In the genomic region with DNA sequence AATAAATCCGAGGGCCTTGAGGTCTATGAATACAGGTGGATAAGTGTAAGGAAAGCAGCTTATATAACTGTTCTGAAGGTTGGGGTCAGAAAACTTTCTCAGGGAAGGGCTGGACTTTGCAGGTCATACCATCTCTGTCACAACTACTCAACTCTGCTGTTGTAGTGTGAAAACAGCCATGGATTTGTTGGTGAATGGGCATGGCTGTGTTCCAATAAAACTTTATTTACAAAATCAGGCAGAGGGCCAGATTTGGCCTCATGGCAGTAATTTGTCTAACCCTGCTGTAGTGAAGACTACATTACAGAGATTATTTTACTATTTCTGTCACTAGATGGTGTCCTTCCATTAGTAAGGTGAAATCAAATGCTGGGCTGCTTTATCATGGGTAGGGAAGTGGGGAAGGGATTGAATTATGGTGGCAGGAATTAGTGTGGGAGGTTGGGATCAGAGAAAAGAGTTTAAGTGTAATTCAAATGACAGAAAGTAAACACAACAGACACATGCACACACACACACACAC, we compare ENCODE assay signal across 21 cellular contexts.
A peak's percentile ranks its signal among the peaks of the same experiment; 100 is the strongest.
DNase-seq lines count a peak whose midpoint lies in the region; ATAC-seq, FAIRE-seq and TF ChIP-seq lines count a peak whose summit lies in the region.
"Had no signal": no experiment of that assay in that cellular context is flagged by ENCODE, and none has a peak within 500 bp of the region (broad histone marks: within the 10 kb centered on the region; RNA-seq: fewer than 3 reads in every experiment).

No MANE protein-coding gene starts in this region.

- H3K27me3 Mint-ChIP-seq in activated CD4-positive, alpha-beta T cell treated with anti-CD3 and anti-CD28 coated beads for 36 hours = peaks cover 4% of the 10 kb centered on the region

- no peaks in the 10 kb centered on the region for H3K9me2 ChIP-seq in Karpas-422 (replicated peaks; ENCODE audit: insufficient read depth, low read length)

- no peaks in the 10 kb centered on the region for H4K20me1 ChIP-seq in Karpas-422 (ENCODE audit: insufficient read depth, low read depth, low read length)
- no peaks in the 10 kb centered on the region for H4K20me1 ChIP-seq in K562 (replicated peaks; ENCODE audit: control insufficient read depth, insufficient read depth, low read length)

- no peaks in the 10 kb centered on the region for H3K9me3 Mint-ChIP-seq in activated CD4-positive, alpha-beta T cell treated with anti-CD3 and anti-CD28 coated beads for 36 hours (ENCODE audit: low read depth)
- H3K9me3 Mint-ChIP-seq: activated T-helper 1 cell treated with anti-CD3 and anti-CD28 coated beads, Interleukin-12 subunit alpha, Interleukin-12 subunit beta, Interleukin-2, Interleukin-4 antibody, amounts not matched to agents 30 ng/mL and 10 ng/mL and 1 ng/mL, durations not matched to agents 14 hours and 24 hours and 36 hours; T-helper 2 cell treated with Interferon-gamma antibody and Interleukin-4, amounts not matched to agents 5 μg/mL and 100 μg/mL, for 36 hours had no signal

- FAIRE-seq in K562 (lab: Jason Lieb, UNC) = no peak
- FAIRE-seq: GM12891, RCC 7860 had no signal

- H3K9me1 ChIP-seq in K562 (ENCODE audit: control insufficient read depth, insufficient read depth, low read length) = no peaks in the 10 kb centered on the region

- H3K4me2 ChIP-seq in Karpas-422 (ENCODE audit: low read depth, low read length, poor library complexity, severe bottlenecking) (no peak overlapping the region), K562 (ENCODE audit: insufficient read depth, low read length) (no peak overlapping the region)

- POLR2A ChIA-PET in K562 (lab: Yijun Ruan, JAX) = no interaction called here
- POLR2A ChIA-PET in activated CD4-positive, alpha-beta T cell treated with anti-CD3 and anti-CD28 coated beads for 36 hours (lab: Charles Lee) = no interaction called here

- no peak overlapping the region for H3K27ac Mint-ChIP-seq in activated CD4-positive, alpha-beta T cell treated with anti-CD3 and anti-CD28 coated beads for 36 hours
- H3K27ac Mint-ChIP-seq: activated T-helper 1 cell treated with anti-CD3 and anti-CD28 coated beads, Interleukin-12 subunit alpha, Interleukin-12 subunit beta, Interleukin-2, Interleukin-4 antibody, amounts not matched to agents 30 ng/mL and 10 ng/mL and 1 ng/mL, durations not matched to agents 14 hours and 24 hours and 36 hours; T-helper 2 cell treated with Interferon-gamma antibody and Interleukin-4, amounts not matched to agents 5 μg/mL and 100 μg/mL, for 36 hours had no signal

- peak in 1 of 2 experiments; percentile 16; a peak in 1 of 4 replicates for TF ChIP-seq RAD21 in K562 (CRISPR knock-in tag; conservative IDR thresholded peaks at IDR 0.05 in 1 of 2, IDR thresholded peaks at IDR 0.05 in 1 of 2)

- no TSS peak for BruUV-seq in K562 (replicated peaks; lab: Mats Ljungman, UMichigan)

- H3K4me1 ChIP-seq in Karpas-422 (ENCODE audit: low read length) (no peaks in the 10 kb centered on the region), K562 (replicated peaks in 1 of 2; ENCODE audit: control insufficient read depth in 2 of 2, insufficient read depth in 2 of 2, low read length in 2 of 2) (no peaks in the 10 kb centered on the region)
- H3K4me1 ChIP-seq: psoas muscle, transverse colon had no signal

- TF ChIP-seq CTCF in K562 (IDR thresholded peaks at IDR 0.05 in 2 of 3, conservative IDR thresholded peaks at IDR 0.05 in 1 of 3; ENCODE audit: insufficient read depth in 2 of 3, low read depth in 1 of 3, low read length in 3 of 3) = peak in 1 of 3 experiments; percentile 25; a peak in 1 of 6 replicates

- H3K27me3 ChIP-seq in Karpas-422 (ENCODE audit: low read length) (no peaks in the 10 kb centered on the region), K562 (ENCODE audit: control insufficient read depth in 2 of 2, insufficient read depth in 2 of 2, low read length in 2 of 2) (no peaks in the 10 kb centered on the region)
- H3K27me3 ChIP-seq: transverse colon had no signal

- H3K79me2 ChIP-seq in Karpas-422 (ENCODE audit: low read length) = no peaks in the 10 kb centered on the region
- H3K79me2 ChIP-seq in K562 (ENCODE audit: control insufficient read depth, insufficient read depth, low read length) = no peaks in the 10 kb centered on the region

- DNase-seq in ACHN (peak; percentile 6), Karpas-422 (peak; percentile 48), NCI-H748 treated with DMSO at 0.1 percent for 48 hours (lab: John Stamatoyannopoulos, UW) (peak; percentile 74), K562 (ENCODE audit: extremely low read depth in 1 of 4, low spot score in 3 of 4) (no peak), C1 segment of cervical spinal cord (lab: John Stamatoyannopoulos, UW) (no peak), NCI-H1694 (lab: John Stamatoyannopoulos, UW) (no peak), medulla oblongata (ENCODE audit: extremely low spot score) (no peak)
- DNase-seq in activated CD4-positive, alpha-beta T cell treated with anti-CD3 and anti-CD28 coated beads for 36 hours = no peak
- DNase-seq: activated CD4-positive, alpha-beta T cell treated with anti-CD3 and anti-CD28 coated beads, Interleukin-2, amount 50 U/mL, for 1 hour; amygdala; EL; glutamatergic neuron; NCI-H146; psoas muscle; stimulated activated CD8-positive, alpha-beta memory T cell treated with anti-CD3 and anti-CD28 coated beads, Interleukin-4, amount 100 ng/mL, for 48 hours; transverse colon had no signal

- no peaks in the 10 kb centered on the region for H3K36me3 Mint-ChIP-seq in activated CD4-positive, alpha-beta T cell treated with anti-CD3 and anti-CD28 coated beads for 36 hours (ENCODE audit: low read depth)

- ATAC-seq in K562 = no peak
- no peak for ATAC-seq in activated CD4-positive, alpha-beta T cell treated with anti-CD3 and anti-CD28 coated beads for 36 hours
- ATAC-seq: psoas muscle had no signal

- H3K9ac ChIP-seq in Karpas-422 (ENCODE audit: low read length) = no peak overlapping the region
- H3K9ac ChIP-seq in K562 (ENCODE audit: insufficient read depth in 1 of 2, low read depth in 2 of 2, low read length in 2 of 2) = no peak overlapping the region

- TF ChIP-seq POLR2A in K562 (conservative IDR thresholded peaks at IDR 0.05) = no peak

- no peaks in the 10 kb centered on the region for H3K9me3 ChIP-seq in Karpas-422 (ENCODE audit: low read length)
- H3K9me3 ChIP-seq in K562 (replicated peaks; ENCODE audit: control insufficient read depth, insufficient read depth, low read depth, low read length) = no peaks in the 10 kb centered on the region
- H3K9me3 ChIP-seq: psoas muscle, transverse colon had no signal

- H3K4me1 Mint-ChIP-seq in activated CD4-positive, alpha-beta T cell treated with anti-CD3 and anti-CD28 coated beads for 36 hours = no peaks in the 10 kb centered on the region

- CTCF ChIA-PET in K562 (lab: Yijun Ruan, JAX; ENCODE audit: low intra/inter-chr PET ratio) = no interaction called here
- CTCF ChIA-PET in activated CD4-positive, alpha-beta T cell treated with anti-CD3 and anti-CD28 coated beads for 36 hours (lab: Charles Lee) = no interaction called here

- no peak overlapping the region for H3K4me3 ChIP-seq in Karpas-422 (ENCODE audit: low read length)
- H3K4me3 ChIP-seq in K562 = no peak overlapping the region
- H3K4me3 ChIP-seq: psoas muscle, transverse colon had no signal

- TF ChIP-seq EP300 in K562 (IDR thresholded peaks at IDR 0.05; ENCODE audit: low read length) = no peak

- WGBS in K562 (ENCODE audit: insufficient coverage, low coverage, missing lambda C conversion rate) = 0% methylated on average over 1 of the region's 1 CpG

- H2AFZ ChIP-seq in Karpas-422 (ENCODE audit: low read length) = no peak overlapping the region
- no peak overlapping the region for H2AFZ ChIP-seq in K562 (ENCODE audit: low read depth, low read length)

- intact Hi-C loops in K562 (cut with micrococcal nuclease) = loop anchor here (10.0 kb wide), 1 partner anchor 1157 kb away; the partner anchor contains the start of gene PTPRT
- intact Hi-C loops in activated CD4-positive, alpha-beta T cell treated with anti-CD3 and anti-CD28 coated beads for 36 hours (cut with DNase I, micrococcal nuclease) = no loop called here

- no peaks in the 10 kb centered on the region for H3K36me3 ChIP-seq in Karpas-422 (ENCODE audit: insufficient read depth, low read length)
- no peaks in the 10 kb centered on the region for H3K36me3 ChIP-seq in K562 (ENCODE audit: control insufficient read depth, insufficient read depth, low read length)
- H3K36me3 ChIP-seq: transverse colon had no signal

- no peak overlapping the region for H3K27ac ChIP-seq in Karpas-422 (ENCODE audit: low read length)
- H3K27ac ChIP-seq in K562 (ENCODE audit: extremely low read depth, low read depth, low read length) = no peak overlapping the region
- H3K27ac ChIP-seq: epithelial cell of prostate, psoas muscle, transverse colon had no signal

- in situ Hi-C loops in ACHN (cut with HindIII; ENCODE audit: low pct_ligation_motif_present, low pct_unique_long_range_greater_than_20kb, low sequenced_read_pairs) = no loop called here
- in situ Hi-C loops in K562 (cut with MboI) = no loop called here

- H3K4me3 Mint-ChIP-seq in activated CD4-positive, alpha-beta T cell treated with anti-CD3 and anti-CD28 coated beads for 36 hours = no peak overlapping the region
- H3K4me3 Mint-ChIP-seq: activated T-helper 1 cell treated with anti-CD3 and anti-CD28 coated beads, Interleukin-12 subunit alpha, Interleukin-12 subunit beta, Interleukin-2, Interleukin-4 antibody, amounts not matched to agents 30 ng/mL and 10 ng/mL and 1 ng/mL, durations not matched to agents 14 hours and 24 hours and 36 hours; T-helper 2 cell treated with Interferon-gamma antibody and Interleukin-4, amounts not matched to agents 5 μg/mL and 100 μg/mL, for 36 hours had no signal

TF ChIP-seq in K562, 482 proteins besides CTCF, POLR2A, EP300 and RAD21 (continues in another document):
- no peak for TF ChIP-seq TGIF2 (CRISPR knock-in tag; IDR thresholded peaks at IDR 0.05)

Comparison
In these comparisons a context has a peak if more than half of its experiments do, and no peak if none do; other contexts are left out.
1. DNase-seq: peak in ACHN (single experiment), Karpas-422 (single experiment) and NCI-H748 treated with DMSO at 0.1 percent for 48 hours (single experiment); none in K562 (0 of 4), C1 segment of cervical spinal cord (0 of 14), NCI-H1694 (single experiment), activated CD4-positive, alpha-beta T cell treated with anti-CD3 and anti-CD28 coated beads for 36 hours (single experiment) and medulla oblongata (single experiment).